Comparison of ENCODE assay signal across 1 cellular context in genomic region chr11:46616551-46617450, GRCh38.
TF ChIP-seq lines count a peak whose summit lies in the region.

TSS of gene HARBI1 (minus strand) at chr11:46617227. CDS start at chr11:46616237, 990 bp downstream.

TF ChIP-seq in K562, 482 proteins besides CTCF, POLR2A, EP300 and RAD21 (continued from another document and continues in another):
- no peak for TF ChIP-seq CREB3 (tag; conservative IDR thresholded peaks at IDR 0.05; ENCODE audit: low read depth)
- TF ChIP-seq DPF2 (IDR thresholded peaks at IDR 0.05): peak; percentile 49; the same call in 1 of the 2 replicates
- no peak for TF ChIP-seq SRF (CRISPR knock-in tag; IDR thresholded peaks at IDR 0.05)
- TF ChIP-seq SIX5 (IDR thresholded peaks at IDR 0.05; ENCODE audit: borderline replicate concordance in 1 of 2, insufficient read depth in 1 of 2, low read depth in 1 of 2, low read length in 2 of 2): no peak
- TF ChIP-seq FOXK1 (CRISPR knock-in tag; IDR thresholded peaks at IDR 0.05; ENCODE audit: borderline replicate concordance): no peak
- TF ChIP-seq ZNF212 (CRISPR knock-in tag; IDR thresholded peaks at IDR 0.05): no peak
- 0 out of 2 replicates have a peak, but pooled peaks have one; percentile 19 for TF ChIP-seq CBX1 (IDR thresholded peaks at IDR 0.05; ENCODE audit: low read depth)
- TF ChIP-seq BRF2 (IDR thresholded peaks at IDR 0.05; ENCODE audit: borderline replicate concordance, insufficient read depth, insufficient read length): no peak
- TF ChIP-seq DNMT1 (IDR thresholded peaks at IDR 0.05): 0 out of 2 replicates have a peak, but pooled peaks have one; percentile 58
- TF ChIP-seq ARID3B (CRISPR knock-in tag; IDR thresholded peaks at IDR 0.05; ENCODE audit: borderline replicate concordance): no peak
- TF ChIP-seq SRSF7 (optimal IDR thresholded peaks at IDR 0.05; ENCODE audit: low read depth, low read length): no peak
- no peak for TF ChIP-seq ZFP91 (CRISPR knock-in tag; IDR thresholded peaks at IDR 0.05)
- no peak for TF ChIP-seq NCOA6 (IDR thresholded peaks at IDR 0.05)
- no peak for TF ChIP-seq NCOA2 (IDR thresholded peaks at IDR 0.05; ENCODE audit: partially characterized antibody in 2 of 2)
- TF ChIP-seq NELFE (IDR thresholded peaks at IDR 0.05; ENCODE audit: insufficient read depth, insufficient read length): no peak
- TF ChIP-seq XRCC4 (IDR thresholded peaks at IDR 0.05; ENCODE audit: extremely low read depth, insufficient read depth, insufficient read length): no peak
- TF ChIP-seq ZNF253 (CRISPR knock-in tag; conservative IDR thresholded peaks at IDR 0.05): no peak
- no peak for TF ChIP-seq ZNF318 (IDR thresholded peaks at IDR 0.05; ENCODE audit: borderline replicate concordance in 1 of 2, low read depth in 1 of 2)
- no peak for TF ChIP-seq ZC3H8 (IDR thresholded peaks at IDR 0.05)
- TF ChIP-seq ZNF274 (IDR thresholded peaks at IDR 0.05; ENCODE audit: borderline replicate concordance, low read depth, low read length): no peak
- TF ChIP-seq ZBTB2 (IDR thresholded peaks at IDR 0.05): no peak
- no peak for TF ChIP-seq PHB (CRISPR knock-in tag; IDR thresholded peaks at IDR 0.05)
- TF ChIP-seq STAT5B (CRISPR knock-in tag; IDR thresholded peaks at IDR 0.05): no peak
- TF ChIP-seq TRIM24 (IDR thresholded peaks at IDR 0.05): peak; percentile 5 to 42; a peak in 1 of 4 replicates
- TF ChIP-seq POLR2G (IDR thresholded peaks at IDR 0.05; ENCODE audit: low read depth, low read length): peak; percentile 89
- no peak for TF ChIP-seq PTRF (tag; IDR thresholded peaks at IDR 0.05)
- no peak for TF ChIP-seq KLF10 (CRISPR knock-in tag; IDR thresholded peaks at IDR 0.05)
- no peak for TF ChIP-seq ZNF778 (CRISPR knock-in tag; IDR thresholded peaks at IDR 0.05)
- TF ChIP-seq DACH1 (IDR thresholded peaks at IDR 0.05; ENCODE audit: partially characterized antibody): peak; percentile 8
- no peak for TF ChIP-seq ZNF408 (CRISPR knock-in tag; IDR thresholded peaks at IDR 0.05; ENCODE audit: low read depth)
- TF ChIP-seq ZBTB7A (IDR thresholded peaks at IDR 0.05; ENCODE audit: borderline replicate concordance, control insufficient read depth, low read depth, low read length): no peak
- TF ChIP-seq HDAC1 (IDR thresholded peaks at IDR 0.05): peak in 1 of 2 experiments; percentile 65; a peak in 2 of 4 replicates
- peak; percentile 100 for TF ChIP-seq ZEB2 (IDR thresholded peaks at IDR 0.05)
- TF ChIP-seq CTBP1 (IDR thresholded peaks at IDR 0.05; ENCODE audit: borderline replicate concordance): peak; percentile 54
- TF ChIP-seq ARID2 (IDR thresholded peaks at IDR 0.05): no peak
- no peak for TF ChIP-seq ID3 (CRISPR knock-in tag; IDR thresholded peaks at IDR 0.05)
- no peak for TF ChIP-seq ID3 (tag; IDR thresholded peaks at IDR 0.05)
- TF ChIP-seq HDGF (IDR thresholded peaks at IDR 0.05): no peak
- TF ChIP-seq PHTF2 (CRISPR knock-in tag; IDR thresholded peaks at IDR 0.05): no peak
- no peak for TF ChIP-seq ETS1 (conservative IDR thresholded peaks at IDR 0.05; ENCODE audit: control insufficient read depth, low read depth, low read length)
- no peak for TF ChIP-seq HOMEZ (CRISPR knock-in tag; IDR thresholded peaks at IDR 0.05)
- peak; percentile 93 for TF ChIP-seq TOE1 (IDR thresholded peaks at IDR 0.05; ENCODE audit: borderline replicate concordance)
- no peak for TF ChIP-seq TOE1 (CRISPR knock-in tag; IDR thresholded peaks at IDR 0.05; ENCODE audit: borderline replicate concordance, low read depth)
